Comparison of ENCODE assay signal across 25 cellular contexts in the genomic region with DNA sequence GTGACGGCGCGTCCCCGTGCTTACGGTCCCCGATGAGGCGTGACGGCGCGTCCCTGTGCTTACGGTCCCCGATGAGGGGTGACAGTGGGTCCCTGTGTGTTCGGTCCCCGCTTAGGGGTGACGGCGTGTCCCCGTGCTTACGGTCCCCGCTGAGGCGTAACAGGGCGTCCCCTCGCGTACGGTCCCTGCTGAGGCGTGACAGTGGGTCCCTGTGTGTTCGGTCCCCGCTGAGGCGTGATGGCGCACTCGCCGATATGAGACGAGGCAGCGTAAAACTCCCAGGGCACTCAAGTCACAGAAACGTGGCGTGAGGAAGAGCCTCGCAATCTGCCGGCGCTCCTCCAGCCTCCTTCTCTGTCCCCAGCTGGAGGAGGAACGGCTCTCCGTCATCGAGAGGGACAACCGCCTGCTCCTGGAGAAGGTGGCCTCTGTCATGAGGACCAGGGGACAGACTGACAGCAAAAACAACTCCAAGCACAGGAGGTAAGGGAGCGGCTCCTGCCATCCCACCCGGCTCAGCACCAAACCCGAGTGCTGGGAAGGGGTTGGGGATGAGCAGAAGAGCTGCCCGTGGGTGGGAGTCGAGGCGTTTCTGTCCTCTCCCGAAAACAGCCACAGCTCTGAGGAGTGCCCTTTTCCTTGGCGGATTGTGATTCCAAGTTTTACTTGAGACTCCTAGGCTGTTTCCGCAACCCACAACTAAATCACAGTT. TPM values are rescaled to one million over a fixed set of nuclear protein-coding genes. Genes with fewer than 3 reads are reported as not detected.
DNase-seq lines count a peak whose midpoint lies in the region; ATAC-seq lines count a peak whose summit lies in the region.
"Had no signal": no experiment of that assay in that cellular context is flagged by ENCODE, and none has a peak within 500 bp of the region (broad histone marks: within the 10 kb centered on the region; RNA-seq: fewer than 3 reads in every experiment).

No MANE protein-coding gene starts in this region.

- no peak overlapping the region for H3K23ac ChIP-seq in mesenchymal stem cell (ENCODE audit: low read length in 2 of 2)

- no peak overlapping the region for H3K4me2 ChIP-seq in mesenchymal stem cell (ENCODE audit: low read length, poor library complexity, severe bottlenecking)
- H3K4me2 ChIP-seq: hepatocyte had no signal

- peaks cover 0 to 5% of the 10 kb centered on the region in 2 donors for H3K27me3 Mint-ChIP-seq in stimulated activated naive B cell treated with anti-CD40 and anti-IgM and Interleukin-4, amounts not matched to agents 10 μg/mL and 1 μg/mL and 100 μg/mL, for 72 hours

- no peaks in the 10 kb centered on the region for H3K79me1 ChIP-seq in mesenchymal stem cell (replicated peaks; ENCODE audit: low read length, poor library complexity, severe bottlenecking)

- no peak overlapping the region for H3K4ac ChIP-seq in mesenchymal stem cell (ENCODE audit: low read depth in 1 of 2, low read length in 2 of 2)

- H3K9ac ChIP-seq in adipocyte (ENCODE audit: low read length): peak overlapping the region; percentile 25
- H3K9ac ChIP-seq in mesenchymal stem cell (ENCODE audit: low read length): peak overlapping the region; percentile 18

- H3K4me3 ChIP-seq in adipocyte (ENCODE audit: low read length) (peak overlapping the region; percentile 59), mesenchymal stem cell (ENCODE audit: insufficient read depth in 1 of 2, low read depth in 1 of 2, low read length in 2 of 2) (peak overlapping the region in 1 of 2 experiments; percentile 72)
- no peak overlapping the region for H3K4me3 ChIP-seq in effector memory CD4-positive, alpha-beta T cell (ENCODE audit: insufficient read depth, low read depth, low read length, poor library complexity, severe bottlenecking)
- H3K4me3 ChIP-seq: hepatocyte, SK-N-MC had no signal

- H3K4me1 ChIP-seq in adipocyte (ENCODE audit: control insufficient read depth, insufficient read depth, low read length) (peaks cover 11% of the 10 kb centered on the region), mesenchymal stem cell (ENCODE audit: control insufficient read depth, insufficient read depth, low read depth, low read length) (peaks cover 1% of the 10 kb centered on the region)
- peaks cover 5% of the 10 kb centered on the region for H3K4me1 ChIP-seq in effector memory CD4-positive, alpha-beta T cell (ENCODE audit: control insufficient read depth, insufficient read depth, low read length, poor library complexity, severe bottlenecking)

- H3K27me3 ChIP-seq in adipocyte (replicated peaks; ENCODE audit: control insufficient read depth, insufficient read depth, low read length) (peaks cover 41% of the 10 kb centered on the region), mesenchymal stem cell (ENCODE audit: control insufficient read depth in 1 of 2, insufficient read depth in 1 of 2, low read length in 2 of 2) (peaks cover 0 to 68% of the 10 kb centered on the region in 2 experiments)
- H3K27me3 ChIP-seq in effector memory CD4-positive, alpha-beta T cell (replicated peaks; ENCODE audit: control insufficient read depth, insufficient read depth, low read length, poor library complexity, severe bottlenecking): peaks cover 3% of the 10 kb centered on the region
- H3K27me3 ChIP-seq: hepatocyte had no signal

- H3K27ac ChIP-seq in mesenchymal stem cell (ENCODE audit: low read length, poor library complexity, severe bottlenecking): no peak overlapping the region
- H3K27ac ChIP-seq in effector memory CD4-positive, alpha-beta T cell (ENCODE audit: insufficient read depth, low read length, poor library complexity, severe bottlenecking): no peak overlapping the region
- H3K27ac ChIP-seq: 22Rv1, hepatocyte, SK-N-MC had no signal

- H3K36me3 ChIP-seq in adipocyte (ENCODE audit: control insufficient read depth, insufficient read depth, low read length, severe bottlenecking) (no peaks in the 10 kb centered on the region), mesenchymal stem cell (ENCODE audit: control insufficient read depth in 1 of 2, insufficient read depth in 2 of 2, low read depth in 1 of 2, low read length in 2 of 2) (no peaks in the 10 kb centered on the region)
- H3K36me3 ChIP-seq in effector memory CD4-positive, alpha-beta T cell (ENCODE audit: control insufficient read depth, insufficient read depth, low read length): no peaks in the 10 kb centered on the region

- 96% methylated on average over 47 of the region's 51 CpGs for WGBS in mesenchymal stem cell

- peak overlapping the region; percentile 67 for H3K27ac Mint-ChIP-seq in stimulated activated naive B cell treated with anti-CD40 and anti-IgM and Interleukin-4, amounts not matched to agents 10 μg/mL and 1 μg/mL and 100 μg/mL, for 72 hours
- H3K27ac Mint-ChIP-seq: CD14-positive monocyte, endodermal cell had no signal

- H4K8ac ChIP-seq in mesenchymal stem cell (ENCODE audit: low read length): no peak overlapping the region

- no peak overlapping the region for H4K91ac ChIP-seq in mesenchymal stem cell (ENCODE audit: low read length)

- H2BK120ac ChIP-seq in mesenchymal stem cell (ENCODE audit: low read depth, low read length): no peak overlapping the region

- H2BK15ac ChIP-seq in mesenchymal stem cell (ENCODE audit: low read depth, poor library complexity, severe bottlenecking): no peak overlapping the region

- H3K14ac ChIP-seq in mesenchymal stem cell (ENCODE audit: low read length in 2 of 2): peak overlapping the region in 1 of 2 experiments; percentile 29

- H3K4me1 Mint-ChIP-seq in stimulated activated naive B cell treated with anti-CD40 and anti-IgM and Interleukin-4, amounts not matched to agents 10 μg/mL and 1 μg/mL and 100 μg/mL, for 72 hours: peaks cover 0 to 4% of the 10 kb centered on the region in 2 donors
- H3K4me1 Mint-ChIP-seq: CD14-positive monocyte, neural crest cell had no signal

- H2BK12ac ChIP-seq in mesenchymal stem cell (ENCODE audit: low read length in 2 of 2): no peak overlapping the region

- no peak overlapping the region for H3K18ac ChIP-seq in mesenchymal stem cell (ENCODE audit: low read depth in 1 of 2, low read length in 2 of 2)

- ATAC-seq in stimulated activated naive B cell treated with anti-CD40 and anti-IgM and Interleukin-4, amounts not matched to agents 10 μg/mL and 1 μg/mL and 100 μg/mL, for 72 hours (replicated peaks): no peak
- ATAC-seq in HG02981 (IDR thresholded peaks at IDR 0.05; ENCODE audit: unreplicated experiment): no peak
- ATAC-seq: sciatic nerve had no signal

- H2BK5ac ChIP-seq in mesenchymal stem cell (ENCODE audit: low read depth, low read length, poor library complexity, severe bottlenecking): no peak overlapping the region

- DNase-seq in DMS 273 (lab: John Stamatoyannopoulos, UW; ENCODE audit: unreplicated experiment): peak; percentile 23
- no peak for DNase-seq in DMS 273 treated with DMSO at 0.1 percent for 48 hours (lab: John Stamatoyannopoulos, UW)
- peak; percentile 28 for DNase-seq in adipocyte (ENCODE audit: low read depth)
- no peak for DNase-seq in mesenchymal stem cell
- DNase-seq in stimulated activated naive B cell treated with anti-CD40 and anti-IgM and Interleukin-4, amounts not matched to agents 10 μg/mL and 1 μg/mL and 100 μg/mL, for 72 hours: no peak
- no peak for DNase-seq in effector memory CD4-positive, alpha-beta T cell
- DNase-seq in NCI-H2107 treated with DMSO at 0.1 percent for 48 hours (lab: John Stamatoyannopoulos, UW; ENCODE audit: unreplicated experiment): no peak
- DNase-seq: activated CD4-positive, alpha-beta T cell treated with anti-CD3 and anti-CD28 coated beads for 1 hour; activated effector memory CD4-positive, alpha-beta T cell treated with anti-CD3 and anti-CD28 coated beads, Interleukin-2, amount 50 U/mL, for 16 hours; amygdala; central memory CD4-positive, alpha-beta T cell; DND-41; endodermal cell; kidney; NCI-H1417; stimulated activated CD4-positive, alpha-beta T cell treated with anti-CD3 and anti-CD28 coated beads, Interleukin-4, amount 100 ng/mL, for 24 hours; substantia nigra; T1000 had no signal

- H2AK5ac ChIP-seq in mesenchymal stem cell (ENCODE audit: low read length, severe bottlenecking): no peak overlapping the region

- H3K9me3 ChIP-seq in adipocyte (ENCODE audit: control insufficient read depth, low read length) (peaks cover 2% of the 10 kb centered on the region), mesenchymal stem cell (ENCODE audit: control insufficient read depth, low read length) (no peaks in the 10 kb centered on the region)
- no peaks in the 10 kb centered on the region for H3K9me3 ChIP-seq in effector memory CD4-positive, alpha-beta T cell (ENCODE audit: control insufficient read depth, low read length)

- no peak overlapping the region for H3K4me3 Mint-ChIP-seq in stimulated activated naive B cell treated with anti-CD40 and anti-IgM and Interleukin-4, amounts not matched to agents 10 μg/mL and 1 μg/mL and 100 μg/mL, for 72 hours
- H3K4me3 Mint-ChIP-seq: CD14-positive monocyte, endodermal cell, neural crest cell had no signal

- H3K9me3 Mint-ChIP-seq in stimulated activated naive B cell treated with anti-CD40 and anti-IgM and Interleukin-4, amounts not matched to agents 10 μg/mL and 1 μg/mL and 100 μg/mL, for 72 hours: no peaks in the 10 kb centered on the region
- H3K9me3 Mint-ChIP-seq: neural crest cell had no signal

- H2AFZ ChIP-seq in mesenchymal stem cell (ENCODE audit: low read depth, low read length): no peak overlapping the region
- H2AFZ ChIP-seq: hepatocyte had no signal

- H3K36me3 Mint-ChIP-seq in stimulated activated naive B cell treated with anti-CD40 and anti-IgM and Interleukin-4, amounts not matched to agents 10 μg/mL and 1 μg/mL and 100 μg/mL, for 72 hours: no peaks in the 10 kb centered on the region
- H3K36me3 Mint-ChIP-seq: CD14-positive monocyte had no signal

RNA-seq across cellular contexts. Expression of a gene that starts 21.1 kb away (rescaled TPM):
- polyA plus RNA-seq in mesenchymal stem cell (2013, experiment 1 of 2): not detected
- polyA plus RNA-seq in mesenchymal stem cell (2013, experiment 2 of 2): not detected
- polyA plus RNA-seq: hepatocyte had no signal

RNA-seq across cellular contexts. Expression of a gene that starts 34.6 kb away (rescaled TPM):
- polyA plus RNA-seq in mesenchymal stem cell (2013, experiment 1 of 2): 67.7 TPM
- 67.0 TPM for polyA plus RNA-seq in mesenchymal stem cell (2013, experiment 2 of 2)

Comparison
In these comparisons a context has a peak if more than half of its experiments do, and no peak if none do; other contexts are left out.
1. DNase-seq: peak in DMS 273 (single experiment) and adipocyte (single experiment); none in DMS 273 treated with DMSO at 0.1 percent for 48 hours (single experiment), mesenchymal stem cell (single experiment), stimulated activated naive B cell treated with anti-CD40 and anti-IgM and Interleukin-4, amounts not matched to agents 10 μg/mL and 1 μg/mL and 100 μg/mL, for 72 hours (single experiment), effector memory CD4-positive, alpha-beta T cell (0 of 3) and NCI-H2107 treated with DMSO at 0.1 percent for 48 hours (single experiment).